ENCODE assay signal across 1 cellular context in the genomic region with DNA sequence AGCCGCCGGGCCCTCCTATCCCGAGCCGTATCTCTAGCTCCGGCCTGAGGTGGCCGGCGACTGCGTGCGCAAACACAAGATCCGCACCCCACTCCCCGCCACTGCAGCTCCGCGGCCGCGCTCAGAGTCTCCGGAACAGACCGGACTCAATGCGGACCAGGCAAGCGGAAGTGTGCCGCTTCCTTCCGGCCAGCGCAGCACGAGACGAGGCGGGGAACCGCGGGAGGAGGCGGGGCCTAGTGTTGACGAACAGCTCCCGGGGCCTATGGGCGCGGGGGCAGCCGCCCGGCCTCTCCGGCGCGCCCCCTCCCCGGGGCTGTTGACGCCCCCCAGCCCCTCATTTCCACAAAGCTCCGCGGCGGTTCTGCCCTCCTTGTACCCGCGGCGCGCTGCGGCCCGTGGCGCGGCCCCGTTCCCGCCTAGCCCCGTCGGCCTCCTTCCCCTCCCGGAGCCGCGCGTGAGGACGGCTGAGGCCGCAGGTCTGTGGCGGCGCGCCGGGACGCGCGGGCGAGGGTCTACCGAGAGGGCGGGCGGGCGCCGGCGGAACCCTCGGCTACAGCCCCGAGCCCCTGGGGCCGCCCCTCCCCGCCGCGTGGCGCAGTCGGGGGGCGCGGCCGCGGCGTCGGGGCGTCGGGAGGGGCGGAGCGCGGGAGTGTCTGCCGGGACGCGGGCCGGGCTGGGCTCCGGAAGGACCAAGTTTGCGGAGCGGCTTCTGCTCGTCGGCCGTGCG.
TF ChIP-seq lines count a peak whose summit lies in the region.

A gene with protein sequence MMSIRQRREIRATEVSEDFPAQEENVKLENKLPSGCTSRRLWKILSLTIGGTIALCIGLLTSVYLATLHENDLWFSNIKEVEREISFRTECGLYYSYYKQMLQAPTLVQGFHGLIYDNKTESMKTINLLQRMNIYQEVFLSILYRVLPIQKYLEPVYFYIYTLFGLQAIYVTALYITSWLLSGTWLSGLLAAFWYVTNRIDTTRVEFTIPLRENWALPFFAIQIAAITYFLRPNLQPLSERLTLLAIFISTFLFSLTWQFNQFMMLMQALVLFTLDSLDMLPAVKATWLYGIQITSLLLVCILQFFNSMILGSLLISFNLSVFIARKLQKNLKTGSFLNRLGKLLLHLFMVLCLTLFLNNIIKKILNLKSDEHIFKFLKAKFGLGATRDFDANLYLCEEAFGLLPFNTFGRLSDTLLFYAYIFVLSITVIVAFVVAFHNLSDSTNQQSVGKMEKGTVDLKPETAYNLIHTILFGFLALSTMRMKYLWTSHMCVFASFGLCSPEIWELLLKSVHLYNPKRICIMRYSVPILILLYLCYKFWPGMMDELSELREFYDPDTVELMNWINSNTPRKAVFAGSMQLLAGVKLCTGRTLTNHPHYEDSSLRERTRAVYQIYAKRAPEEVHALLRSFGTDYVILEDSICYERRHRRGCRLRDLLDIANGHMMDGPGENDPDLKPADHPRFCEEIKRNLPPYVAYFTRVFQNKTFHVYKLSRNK (plus strand): TSS at position 340 of the 730 bp plus-strand sequence. CDS start 2,484 bp downstream, outside the sequence.

TF ChIP-seq in K562, 482 proteins besides CTCF, POLR2A, EP300 and RAD21 (continued from another document and continues in another):
- TF ChIP-seq E2F8 (IDR thresholded peaks at IDR 0.05; ENCODE audit: low read depth, partially characterized antibody): peak; percentile 84
- peak; percentile 92 for TF ChIP-seq GABPB1 (CRISPR knock-in tag; IDR thresholded peaks at IDR 0.05)
- peak; percentile 47; the same call in 1 of the 2 replicates for TF ChIP-seq TFAP4 (CRISPR knock-in tag; IDR thresholded peaks at IDR 0.05; ENCODE audit: borderline replicate concordance)
- TF ChIP-seq RBM25 (IDR thresholded peaks at IDR 0.05; ENCODE audit: low read depth, low read length, severe bottlenecking): peak; percentile 97
- TF ChIP-seq CCAR2 (IDR thresholded peaks at IDR 0.05; ENCODE audit: low read depth, low read length): no peak
- TF ChIP-seq CREB1 (IDR thresholded peaks at IDR 0.05): peak; percentile 41; the same call in 1 of the 2 replicates
- peak; percentile 57; the same call in 1 of the 2 replicates for TF ChIP-seq CREB1 (CRISPR knock-in tag; IDR thresholded peaks at IDR 0.05)
- TF ChIP-seq YY1 (IDR thresholded peaks at IDR 0.05; ENCODE audit: borderline replicate concordance in 1 of 3, control insufficient read depth in 1 of 3, extremely low read depth in 1 of 3, insufficient read depth in 3 of 3, insufficient read length in 1 of 3, insufficient replicate concordance in 2 of 3, low read depth in 1 of 3, low read length in 2 of 3): peak in 2 of 3 experiments; percentile 55 to 75
- TF ChIP-seq, protein P1, sequence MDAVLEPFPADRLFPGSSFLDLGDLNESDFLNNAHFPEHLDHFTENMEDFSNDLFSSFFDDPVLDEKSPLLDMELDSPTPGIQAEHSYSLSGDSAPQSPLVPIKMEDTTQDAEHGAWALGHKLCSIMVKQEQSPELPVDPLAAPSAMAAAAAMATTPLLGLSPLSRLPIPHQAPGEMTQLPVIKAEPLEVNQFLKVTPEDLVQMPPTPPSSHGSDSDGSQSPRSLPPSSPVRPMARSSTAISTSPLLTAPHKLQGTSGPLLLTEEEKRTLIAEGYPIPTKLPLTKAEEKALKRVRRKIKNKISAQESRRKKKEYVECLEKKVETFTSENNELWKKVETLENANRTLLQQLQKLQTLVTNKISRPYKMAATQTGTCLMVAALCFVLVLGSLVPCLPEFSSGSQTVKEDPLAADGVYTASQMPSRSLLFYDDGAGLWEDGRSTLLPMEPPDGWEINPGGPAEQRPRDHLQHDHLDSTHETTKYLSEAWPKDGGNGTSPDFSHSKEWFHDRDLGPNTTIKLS (IDR thresholded peaks at IDR 0.05; ENCODE audit: borderline replicate concordance, low read depth): peak; percentile 93
- peak; percentile 96 for TF ChIP-seq POLR2AphosphoS5 (IDR thresholded peaks at IDR 0.05; ENCODE audit: control insufficient read depth, insufficient read depth, low read depth, low read length)
- TF ChIP-seq ZMIZ1 (IDR thresholded peaks at IDR 0.05; ENCODE audit: low read depth in 2 of 2, low read length in 2 of 2): no peak
- peak; percentile 55 for TF ChIP-seq CCNT2 (IDR thresholded peaks at IDR 0.05; ENCODE audit: borderline replicate concordance, extremely low read depth, insufficient read length, low read depth, low read length)
- TF ChIP-seq HNRNPL (IDR thresholded peaks at IDR 0.05; ENCODE audit: low read depth, low read length): 0 out of 2 replicates have a peak, but pooled peaks have one; percentile 17
- no peak for TF ChIP-seq THRA (IDR thresholded peaks at IDR 0.05)
- peak; percentile 100 for TF ChIP-seq BHLHE40 (IDR thresholded peaks at IDR 0.05; ENCODE audit: low read length)
- TF ChIP-seq NONO (IDR thresholded peaks at IDR 0.05; ENCODE audit: low read depth in 2 of 2, low read length in 1 of 2): peak; percentile 53 to 87
- TF ChIP-seq, protein P2, sequence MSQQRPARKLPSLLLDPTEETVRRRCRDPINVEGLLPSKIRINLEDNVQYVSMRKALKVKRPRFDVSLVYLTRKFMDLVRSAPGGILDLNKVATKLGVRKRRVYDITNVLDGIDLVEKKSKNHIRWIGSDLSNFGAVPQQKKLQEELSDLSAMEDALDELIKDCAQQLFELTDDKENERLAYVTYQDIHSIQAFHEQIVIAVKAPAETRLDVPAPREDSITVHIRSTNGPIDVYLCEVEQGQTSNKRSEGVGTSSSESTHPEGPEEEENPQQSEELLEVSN (IDR thresholded peaks at IDR 0.05; ENCODE audit: borderline replicate concordance in 1 of 2, extremely low read depth in 1 of 2, insufficient read depth in 1 of 2, insufficient read length in 1 of 2, low read depth in 1 of 2, low read length in 1 of 2, poor library complexity in 1 of 2, severe bottlenecking in 1 of 2): peak; percentile 28 to 86
- peak; percentile 12; the same call in 1 of the 2 replicates for TF ChIP-seq EGR1 (conservative IDR thresholded peaks at IDR 0.05)
- TF ChIP-seq ARID1B (IDR thresholded peaks at IDR 0.05): 0 out of 2 replicates have a peak, but pooled peaks have one; percentile 27
- TF ChIP-seq C11orf30 (IDR thresholded peaks at IDR 0.05; ENCODE audit: low read depth): peak; percentile 48; the same call in 1 of the 2 replicates
- TF ChIP-seq MAZ (CRISPR knock-in tag; conservative IDR thresholded peaks at IDR 0.05 in 1 of 2, IDR thresholded peaks at IDR 0.05 in 1 of 2): peak; percentile 75 to 84
- TF ChIP-seq SIN3A (IDR thresholded peaks at IDR 0.05; ENCODE audit: borderline replicate concordance in 2 of 2, control insufficient read depth in 1 of 2, low read depth in 2 of 2, low read length in 2 of 2): peak in 1 of 2 experiments; percentile 80; a peak in 2 of 4 replicates
- TF ChIP-seq MIER1 (IDR thresholded peaks at IDR 0.05; ENCODE audit: low read depth): no peak
- TF ChIP-seq PML (IDR thresholded peaks at IDR 0.05; ENCODE audit: low read length): peak; percentile 80; the same call in 1 of the 2 replicates
- TF ChIP-seq NFRKB (IDR thresholded peaks at IDR 0.05; ENCODE audit: low read depth): 0 out of 2 replicates have a peak, but pooled peaks have one; percentile 45
- TF ChIP-seq POLR2G (IDR thresholded peaks at IDR 0.05; ENCODE audit: low read depth, low read length): peak; percentile 96
- TF ChIP-seq POLR2B (IDR thresholded peaks at IDR 0.05; ENCODE audit: low read depth, partially characterized antibody): peak; percentile 88
- TF ChIP-seq, protein P3, sequence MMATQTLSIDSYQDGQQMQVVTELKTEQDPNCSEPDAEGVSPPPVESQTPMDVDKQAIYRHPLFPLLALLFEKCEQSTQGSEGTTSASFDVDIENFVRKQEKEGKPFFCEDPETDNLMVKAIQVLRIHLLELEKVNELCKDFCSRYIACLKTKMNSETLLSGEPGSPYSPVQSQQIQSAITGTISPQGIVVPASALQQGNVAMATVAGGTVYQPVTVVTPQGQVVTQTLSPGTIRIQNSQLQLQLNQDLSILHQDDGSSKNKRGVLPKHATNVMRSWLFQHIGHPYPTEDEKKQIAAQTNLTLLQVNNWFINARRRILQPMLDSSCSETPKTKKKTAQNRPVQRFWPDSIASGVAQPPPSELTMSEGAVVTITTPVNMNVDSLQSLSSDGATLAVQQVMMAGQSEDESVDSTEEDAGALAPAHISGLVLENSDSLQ (IDR thresholded peaks at IDR 0.05): peak; percentile 99
- peak; percentile 92 for TF ChIP-seq MYC (IDR thresholded peaks at IDR 0.05; ENCODE audit: low read depth, low read length)
- no peak for TF ChIP-seq MYC (CRISPR knock-in tag; IDR thresholded peaks at IDR 0.05; ENCODE audit: borderline replicate concordance, low read depth)
- no peak for TF ChIP-seq PATZ1 (CRISPR knock-in tag; IDR thresholded peaks at IDR 0.05; ENCODE audit: borderline replicate concordance)
- peak; percentile 60; the same call in 1 of the 2 replicates for TF ChIP-seq FOXJ2 (tag; IDR thresholded peaks at IDR 0.05)
- TF ChIP-seq GTF2E2 (tag; IDR thresholded peaks at IDR 0.05): 0 out of 2 replicates have a peak, but pooled peaks have one; percentile 63
- peak; percentile 65 for TF ChIP-seq BCOR (IDR thresholded peaks at IDR 0.05)
